19 cellular contexts compared by ENCODE assay signal in the genomic region with DNA sequence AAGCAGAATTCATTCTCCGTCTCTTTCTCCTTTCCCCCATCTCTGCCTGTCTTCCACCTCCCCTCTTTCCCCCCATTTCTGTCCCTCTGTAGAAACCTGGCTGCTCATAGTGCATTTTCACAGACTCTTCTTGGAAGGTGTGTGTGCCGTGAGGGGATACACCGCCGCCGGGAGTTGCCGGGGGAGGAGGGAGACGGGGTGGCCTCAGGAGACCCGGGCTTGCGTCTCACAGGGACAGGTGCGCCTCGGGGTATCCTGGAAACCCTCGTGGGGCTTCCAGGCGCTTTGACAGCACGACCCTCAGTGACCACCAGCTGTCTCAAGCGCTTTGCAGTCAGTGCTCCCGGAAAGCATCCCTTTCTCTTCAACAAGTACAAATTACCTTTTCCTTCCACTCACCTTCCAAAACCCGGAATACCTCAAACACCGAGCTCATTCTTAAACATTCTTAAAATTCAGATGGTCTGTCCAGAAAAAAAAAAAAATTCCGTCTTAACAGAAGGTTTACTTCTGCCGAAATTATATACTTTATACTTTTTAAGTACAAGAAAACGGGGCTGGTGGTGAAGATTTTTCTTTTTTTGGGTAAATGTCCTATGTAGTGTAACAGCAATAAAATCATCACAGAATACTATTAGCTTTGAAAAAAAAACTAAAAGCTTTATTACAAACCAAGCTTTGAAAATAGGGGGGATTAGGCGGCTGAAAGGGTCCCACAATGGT. TPM values are rescaled to one million over a fixed set of nuclear protein-coding genes. Genes with fewer than 3 reads are reported as not detected.
"Had no signal": no experiment of that assay in that cellular context is flagged by ENCODE, and none has a peak within 500 bp of the region (broad histone marks: within the 10 kb centered on the region; RNA-seq: fewer than 3 reads in every experiment).

No MANE protein-coding gene starts in this region.

- FAIRE-seq: colon had no signal

- H3K9me3 ChIP-seq: esophagus squamous epithelium, sigmoid colon, stomach, testis, upper lobe of right lung had no signal

- H3K36me3 Mint-ChIP-seq: naive thymus-derived CD8-positive, alpha-beta T cell had no signal

- H3K4me1 ChIP-seq: testis had no signal

- H3K4me3 ChIP-seq: esophagus squamous epithelium, sigmoid colon, SK-N-MC, stomach, testis, upper lobe of right lung had no signal

- H3K36me3 ChIP-seq: esophagus squamous epithelium, sigmoid colon, stomach, upper lobe of right lung had no signal

- DNase-seq: activated naive CD4-positive, alpha-beta T cell treated with anti-CD3 and anti-CD28 coated beads for 36 hours; caudate nucleus; esophagus squamous epithelium; foreskin melanocyte; head of caudate nucleus; left colon; naive thymus-derived CD8-positive, alpha-beta T cell; sigmoid colon; stimulated activated CD4-positive, alpha-beta T cell treated with anti-CD3 and anti-CD28 coated beads, Interleukin-1b, Interleukin-23, amount 100 ng/mL, for 48 hours; stomach; T-helper 9 cell; testis; upper lobe of right lung had no signal

- ATAC-seq: activated CD4-positive, CD25-positive, alpha-beta regulatory T cell treated with anti-CD3 and anti-CD28 coated beads, Interleukin-2, amount 50 U/mL, for 24 hours; left colon; naive thymus-derived CD8-positive, alpha-beta T cell; upper lobe of right lung had no signal

- H3K27ac Mint-ChIP-seq: activated naive CD4-positive, alpha-beta T cell treated with anti-CD3 and anti-CD28 coated beads for 36 hours had no signal

- H3K27me3 ChIP-seq: testis had no signal

- H3K9me3 Mint-ChIP-seq: activated naive CD4-positive, alpha-beta T cell treated with anti-CD3 and anti-CD28 coated beads for 36 hours had no signal

- H3K27ac ChIP-seq: esophagus squamous epithelium, sigmoid colon, SK-N-MC, stomach, testis, upper lobe of right lung had no signal

- H3K4me3 Mint-ChIP-seq: activated naive CD4-positive, alpha-beta T cell treated with anti-CD3 and anti-CD28 coated beads for 36 hours; naive thymus-derived CD8-positive, alpha-beta T cell had no signal

RNA-seq across cellular contexts. Expression of a gene that starts 8.2 kb away (rescaled TPM):
- total RNA-seq: activated CD8-positive, alpha-beta memory T cell treated with anti-CD3 and anti-CD28 coated beads for 36 hours; activated naive CD4-positive, alpha-beta T cell treated with anti-CD3 and anti-CD28 coated beads for 36 hours; lung microvascular endothelial cell; naive thymus-derived CD8-positive, alpha-beta T cell; pulmonary artery endothelial cell; stomach; upper lobe of right lung had no signal
- polyA plus RNA-seq: naive thymus-derived CD8-positive, alpha-beta T cell; sigmoid colon had no signal
